ENCODE assay signal across 30 cellular contexts in the genomic region with DNA sequence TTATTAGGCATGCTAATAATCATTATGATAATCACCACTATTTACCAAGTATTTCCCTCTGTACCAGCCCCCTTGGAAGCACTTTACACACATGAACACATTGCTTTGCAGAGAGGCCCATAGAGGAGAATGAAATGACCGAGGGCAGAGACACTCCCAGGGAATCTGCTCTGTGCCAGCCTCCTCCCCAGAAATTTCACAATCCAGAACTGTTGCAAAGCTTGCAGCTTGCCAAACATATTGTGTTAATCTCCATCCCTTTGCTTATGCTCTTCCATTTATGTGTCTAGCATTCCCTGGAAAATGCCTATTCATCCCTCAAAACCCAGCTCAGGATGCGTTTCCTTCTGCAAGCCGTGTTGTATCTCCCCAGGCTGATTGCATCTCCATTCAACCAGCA. TPM values are rescaled to one million over a fixed set of nuclear protein-coding genes. Genes with fewer than 3 reads are reported as not detected.
DNase-seq lines count a peak whose midpoint lies in the region; ATAC-seq and TF ChIP-seq lines count a peak whose summit lies in the region.
"Had no signal": no experiment of that assay in that cellular context is flagged by ENCODE, and none has a peak within 500 bp of the region (broad histone marks: within the 10 kb centered on the region; RNA-seq: fewer than 3 reads in every experiment).

No MANE protein-coding gene starts in this region.

- H3K4me1 ChIP-seq in breast epithelium (no peaks in the 10 kb centered on the region), hepatocyte (ENCODE audit: insufficient read depth) (peaks cover 21% of the 10 kb centered on the region)
- H3K4me1 ChIP-seq: heart left ventricle, prostate gland, SJSA1 had no signal

- H3K27me3 ChIP-seq in breast epithelium (no peaks in the 10 kb centered on the region), hepatocyte (no peaks in the 10 kb centered on the region)
- H3K27me3 ChIP-seq: heart left ventricle, SJSA1 had no signal

- intact Hi-C loops in MCF 10A (cut with micrococcal nuclease), result no loop called here
- intact Hi-C loops in breast epithelium (cut with DNase I; ENCODE audit: low total_unique reads), result no loop called here
- intact Hi-C loops in natural killer cell (cut with micrococcal nuclease), result no loop called here

- no peak overlapping the region for H3K4me3 Mint-ChIP-seq in MCF 10A (ENCODE audit: unreplicated experiment)
- H3K4me3 Mint-ChIP-seq in natural killer cell, result no peak overlapping the region
- H3K4me3 Mint-ChIP-seq: activated CD4-positive, alpha-beta T cell treated with anti-CD3 and anti-CD28 coated beads, Interleukin-2, amount 10 ng/mL, durations not matched to agents 7 days and 5 days; activated naive CD8-positive, alpha-beta T cell treated with anti-CD3 and anti-CD28 coated beads for 36 hours; activated T-helper 17 cell treated with anti-CD3 and anti-CD28 coated beads, Interleukin-2, amount 50 U/mL, for 72 hours; neural crest cell; stimulated activated naive CD8-positive, alpha-beta T cell treated with anti-CD3 and anti-CD28 coated beads, Interleukin-15, Interleukin-2, amounts not matched to agents 100 ng/mL and 50 ng/mL, for 24 hours had no signal

- BruUV-seq in MCF 10A (replicated peaks; lab: Mats Ljungman, UMichigan), result no TSS peak

- no peaks in the 10 kb centered on the region for H3K79me2 ChIP-seq in hepatocyte

- H3K4me3 ChIP-seq in breast epithelium (no peak overlapping the region), hepatocyte (no peak overlapping the region)
- H3K4me3 ChIP-seq: heart left ventricle, mucosa of descending colon, prostate gland, SJSA1 had no signal

- DNase-seq in MCF 10A (ENCODE audit: unreplicated experiment) (peak; percentile 74), breast epithelium (ENCODE audit: low spot score in 2 of 2) (no peak), dedifferentiated amniotic fluid mesenchymal stem cell (ENCODE audit: extremely low spot score) (peak; percentile 88), hepatocyte (ENCODE audit: low spot score) (peak; percentile 57), stromal cell of bone marrow (ENCODE audit: low read depth) (peak; percentile 65), natural killer cell (no peak)
- DNase-seq: 8988T; activated CD4-positive, alpha-beta T cell treated with anti-CD3 and anti-CD28 coated beads, Interleukin-2, amount 10 ng/mL, durations not matched to agents 7 days and 5 days; activated naive CD8-positive, alpha-beta T cell treated with anti-CD3 and anti-CD28 coated beads for 36 hours; COR-L47; DND-41; effector CD8-positive, alpha-beta T cell; heart left ventricle; mucosa of descending colon; NCI-H1092 treated with DMSO at 0.1 percent for 48 hours; NCI-H2081; NK-92 treated with Interleukin-12 subunit alpha and Interleukin-12 subunit beta, amount 100 ng/mL, for 24 hours; stimulated activated CD4-positive, alpha-beta T cell treated with anti-CD3 and anti-CD28 coated beads, Interleukin-4, amount 100 ng/mL, for 1 hour; T-helper 2 cell; trophoblast cell had no signal

- H3K27me3 Mint-ChIP-seq in MCF 10A (ENCODE audit: insufficient read depth, unreplicated experiment) (no peaks in the 10 kb centered on the region), natural killer cell (ENCODE audit: low read depth in 2 of 2) (peaks cover 7 to 8% of the 10 kb centered on the region in 2 donors)
- H3K27me3 Mint-ChIP-seq: activated CD4-positive, alpha-beta T cell treated with anti-CD3 and anti-CD28 coated beads, Interleukin-2, amount 10 ng/mL, durations not matched to agents 7 days and 5 days; activated naive CD8-positive, alpha-beta T cell treated with anti-CD3 and anti-CD28 coated beads for 36 hours; stimulated activated naive CD8-positive, alpha-beta T cell treated with anti-CD3 and anti-CD28 coated beads, Interleukin-15, Interleukin-2, amounts not matched to agents 100 ng/mL and 50 ng/mL, for 24 hours had no signal

- no peaks in the 10 kb centered on the region for H4K20me1 ChIP-seq in hepatocyte (ENCODE audit: insufficient read depth, poor library complexity, severe bottlenecking)

- H3K9me2 ChIP-seq in hepatocyte (replicated peaks; ENCODE audit: insufficient read depth), result no peaks in the 10 kb centered on the region

- H2AFZ ChIP-seq in hepatocyte, result no peak overlapping the region

- H3K27ac ChIP-seq in breast epithelium, result peak overlapping the region in 1 of 2 donors; percentile 12
- H3K27ac ChIP-seq in hepatocyte, result peak overlapping the region; percentile 85
- H3K27ac ChIP-seq: heart left ventricle, prostate gland, SJSA1 had no signal

- no peaks in the 10 kb centered on the region for H3K36me3 Mint-ChIP-seq in MCF 10A (ENCODE audit: insufficient read depth, unreplicated experiment)
- H3K36me3 Mint-ChIP-seq in natural killer cell, result no peaks in the 10 kb centered on the region
- H3K36me3 Mint-ChIP-seq: activated naive CD8-positive, alpha-beta T cell treated with anti-CD3 and anti-CD28 coated beads for 36 hours had no signal

- H3K27ac Mint-ChIP-seq in MCF 10A (ENCODE audit: low read depth, unreplicated experiment) (no peak overlapping the region), natural killer cell (no peak overlapping the region)
- H3K27ac Mint-ChIP-seq: activated CD4-positive, alpha-beta T cell treated with anti-CD3 and anti-CD28 coated beads, Interleukin-2, amount 10 ng/mL, durations not matched to agents 7 days and 5 days; activated naive CD8-positive, alpha-beta T cell treated with anti-CD3 and anti-CD28 coated beads for 36 hours; activated T-helper 17 cell treated with anti-CD3 and anti-CD28 coated beads, Interleukin-2, amount 50 U/mL, for 72 hours; stimulated activated naive CD8-positive, alpha-beta T cell treated with anti-CD3 and anti-CD28 coated beads, Interleukin-15, Interleukin-2, amounts not matched to agents 100 ng/mL and 50 ng/mL, for 24 hours had no signal

- CTCF ChIA-PET in MCF 10A (lab: Yijun Ruan, JAX), result interaction anchor here (0.6 to 0.9 kb wide), 2 partner anchors 201 to 493 kb away, joined by 3 read pairs; no protein-coding TSS in a partner anchor

- peaks cover 12% of the 10 kb centered on the region for H3K4me1 Mint-ChIP-seq in MCF 10A (ENCODE audit: insufficient read depth, unreplicated experiment)
- no peaks in the 10 kb centered on the region for H3K4me1 Mint-ChIP-seq in natural killer cell
- H3K4me1 Mint-ChIP-seq: activated CD4-positive, alpha-beta T cell treated with anti-CD3 and anti-CD28 coated beads, Interleukin-2, amount 10 ng/mL, durations not matched to agents 7 days and 5 days; activated naive CD8-positive, alpha-beta T cell treated with anti-CD3 and anti-CD28 coated beads for 36 hours; activated T-helper 17 cell treated with anti-CD3 and anti-CD28 coated beads, Interleukin-2, amount 50 U/mL, for 72 hours had no signal

- TF ChIP-seq POLR2A in breast epithelium (IDR thresholded peaks at IDR 0.05), result no peak

- WGBS in hepatocyte (ENCODE audit: low lambda C conversion rate, missing lambda C conversion rate), result 54% methylated on average over 3 of the region's 3 CpGs

- TF ChIP-seq CTCF in MCF 10A (IDR thresholded peaks at IDR 0.05; ENCODE audit: unreplicated experiment), result no peak
- TF ChIP-seq CTCF in breast epithelium (IDR thresholded peaks at IDR 0.05), result no peak
- TF ChIP-seq CTCF in hepatocyte (IDR thresholded peaks at IDR 0.05; ENCODE audit: poor library complexity), result no peak
- no peak for TF ChIP-seq CTCF in natural killer cell (IDR thresholded peaks at IDR 0.05)

- ATAC-seq in natural killer cell (no peak), GM18907 (IDR thresholded peaks at IDR 0.05; ENCODE audit: unreplicated experiment) (no peak), GM21786 (IDR thresholded peaks at IDR 0.05; ENCODE audit: unreplicated experiment) (no peak)
- ATAC-seq: activated T-helper 17 cell treated with anti-CD3 and anti-CD28 coated beads, Interleukin-2, amount 50 U/mL, for 72 hours; esophagus mucosa; mucosa of descending colon had no signal

- H3K36me3 ChIP-seq in breast epithelium, result no peaks in the 10 kb centered on the region
- H3K36me3 ChIP-seq in hepatocyte (replicated peaks; ENCODE audit: insufficient read depth, low read depth), result no peaks in the 10 kb centered on the region
- H3K36me3 ChIP-seq: heart left ventricle, prostate gland, SJSA1 had no signal

- H3K9me3 ChIP-seq in breast epithelium (no peaks in the 10 kb centered on the region), hepatocyte (ENCODE audit: low read depth) (no peaks in the 10 kb centered on the region)
- H3K9me3 ChIP-seq: heart left ventricle, mucosa of descending colon, prostate gland, SJSA1 had no signal

- POLR2A ChIA-PET in MCF 10A (lab: Yijun Ruan, JAX), result interaction anchor here (0.6 kb wide), 1 partner anchor 125 kb away, joined by 3 read pairs; no protein-coding TSS in a partner anchor

- H3K4me2 ChIP-seq in hepatocyte, result peak overlapping the region; percentile 33

- H3K9me3 Mint-ChIP-seq in MCF 10A (ENCODE audit: unreplicated experiment) (peaks cover 10% of the 10 kb centered on the region), natural killer cell (no peaks in the 10 kb centered on the region)

RNA-seq across cellular contexts. Expression of gene CYTL1, which starts 37.8 kb away (rescaled TPM):
- total RNA-seq in MCF 10A (2022) (not detected in 2 replicates), breast epithelium (1 to 10 TPM in 1 of 3 donors, under 1 TPM in 2; 0.44 to 1.9 (median 0.66) TPM), hepatocyte (37.4 and 52.3 TPM in 2 replicates), natural killer cell (1 to 10 TPM in 2 of 3 donors, under 1 TPM in 1; 1.00 to 4.4 (median 1.9) TPM)
- 39.1 and 55.4 TPM in 2 replicates for polyA plus RNA-seq in hepatocyte
- total RNA-seq: activated CD4-positive, alpha-beta T cell treated with anti-CD3 and anti-CD28 coated beads, Interleukin-2, amount 10 ng/mL, durations not matched to agents 7 days and 5 days; activated naive CD8-positive, alpha-beta T cell treated with anti-CD3 and anti-CD28 coated beads for 36 hours; activated T-helper 17 cell treated with anti-CD3 and anti-CD28 coated beads, Interleukin-2, amount 50 U/mL, for 72 hours; NCI-H460 had no signal
- polyA plus RNA-seq: BJ, heart left ventricle had no signal

Comparison
In these comparisons a context has a peak if more than half of its experiments do, and no peak if none do; other contexts are left out.
1. DNase-seq: peak in MCF 10A (single experiment), dedifferentiated amniotic fluid mesenchymal stem cell (single experiment), hepatocyte (single experiment) and stromal cell of bone marrow (single experiment); none in breast epithelium (0 of 2) and natural killer cell (single experiment).